ENCODE assay signal across 28 cellular contexts in genomic region chr21:32134441-32135159, GRCh38.
DNase-seq lines count a peak whose midpoint lies in the region; ATAC-seq and TF ChIP-seq lines count a peak whose summit lies in the region.
"Had no signal": no experiment of that assay in that cellular context is flagged by ENCODE, and none has a peak within 500 bp of the region (broad histone marks: within the 10 kb centered on the region; RNA-seq: fewer than 3 reads in every experiment).

No MANE protein-coding gene starts in this region.

- intact Hi-C loops in A673 (cut with micrococcal nuclease; ENCODE audit: unreplicated experiment): no loop called here
- intact Hi-C loops in left cardiac atrium (cut with DNase I): loop anchor here in 1 of 2 donors (5.0 kb wide), 1 partner anchor 37 kb away; no protein-coding TSS in a partner anchor

- H2BK12ac ChIP-seq in mesenchymal stem cell (ENCODE audit: low read length in 2 of 2): no peak overlapping the region

- H2BK5ac ChIP-seq in mesenchymal stem cell (ENCODE audit: low read depth, low read length, poor library complexity, severe bottlenecking): no peak overlapping the region

- TF ChIP-seq CTCF in MM.1S (IDR thresholded peaks at IDR 0.05; ENCODE audit: low read length) (no peak), VCaP (conservative IDR thresholded peaks at IDR 0.05) (no peak), A673 (conservative IDR thresholded peaks at IDR 0.05; ENCODE audit: low read depth, low read length) (no peak)

- peaks cover 0 to 2% of the 10 kb centered on the region in 2 donors for H3K4me1 Mint-ChIP-seq in stimulated activated naive B cell treated with anti-CD40 and anti-IgM and Interleukin-4, amounts not matched to agents 10 μg/mL and 1 μg/mL and 100 μg/mL, for 72 hours
- H3K4me1 Mint-ChIP-seq: activated B cell treated with CpG ODN at 0.5 μM for 24 hours; activated CD4-positive, alpha-beta T cell treated with anti-CD3 and anti-CD28 coated beads, Interleukin-2, amount 10 ng/mL, durations not matched to agents 7 days and 5 days; stimulated activated effector memory CD8-positive, alpha-beta T cell treated with anti-CD3 and anti-CD28 coated beads, Interleukin-12 subunit alpha, Interleukin-12 subunit beta, amount 100 ng/mL, for 72 hours had no signal

- H3K4ac ChIP-seq in mesenchymal stem cell (ENCODE audit: low read depth in 1 of 2, low read length in 2 of 2): no peak overlapping the region

- H3K27ac Mint-ChIP-seq in stimulated activated naive B cell treated with anti-CD40 and anti-IgM and Interleukin-4, amounts not matched to agents 10 μg/mL and 1 μg/mL and 100 μg/mL, for 72 hours: peak overlapping the region; percentile 11
- H3K27ac Mint-ChIP-seq: activated B cell treated with CpG ODN at 0.5 μM for 24 hours; activated CD4-positive, alpha-beta T cell treated with anti-CD3 and anti-CD28 coated beads, Interleukin-2, amount 10 ng/mL, durations not matched to agents 7 days and 5 days; activated naive CD4-positive, alpha-beta T cell treated with anti-CD3 and anti-CD28 coated beads, Interleukin-2, amount 50 U/mL, for 72 hours; CD8-positive, alpha-beta T cell; GM23338; HFFc6; stimulated activated effector memory CD8-positive, alpha-beta T cell treated with anti-CD3 and anti-CD28 coated beads, Interleukin-12 subunit alpha, Interleukin-12 subunit beta, amount 100 ng/mL, for 72 hours had no signal

- peaks cover 27% of the 10 kb centered on the region for H3K4me1 ChIP-seq in MM.1S (ENCODE audit: low read length)
- H3K4me1 ChIP-seq in mesenchymal stem cell (ENCODE audit: control insufficient read depth, insufficient read depth, low read depth, low read length): no peaks in the 10 kb centered on the region
- H3K4me1 ChIP-seq in A673 (ENCODE audit: insufficient read depth, low read length, poor library complexity, severe bottlenecking): no peaks in the 10 kb centered on the region
- H3K4me1 ChIP-seq: breast epithelium, testis had no signal

- no peaks in the 10 kb centered on the region for H3K79me2 ChIP-seq in MM.1S (ENCODE audit: low read length)

- H3K9ac ChIP-seq in MM.1S (ENCODE audit: low read length): no peak overlapping the region
- peak overlapping the region; percentile 55 for H3K9ac ChIP-seq in mesenchymal stem cell (ENCODE audit: low read length)

- H3K27me3 ChIP-seq in MM.1S (replicated peaks; ENCODE audit: insufficient read depth, low read length) (peaks cover 49% of the 10 kb centered on the region), mesenchymal stem cell (ENCODE audit: control insufficient read depth in 1 of 2, insufficient read depth in 1 of 2, low read length in 2 of 2) (no peaks in the 10 kb centered on the region), A673 (replicated peaks; ENCODE audit: insufficient read depth, low read depth, low read length, poor library complexity) (no peaks in the 10 kb centered on the region)
- H3K27me3 ChIP-seq: breast epithelium, testis had no signal

- POLR2A ChIA-PET in A673 (lab: Charles Lee; ENCODE audit: low non-redundant PET): no interaction called here

- peaks cover 5 to 13% of the 10 kb centered on the region in 2 donors for H3K9me3 Mint-ChIP-seq in stimulated activated naive B cell treated with anti-CD40 and anti-IgM and Interleukin-4, amounts not matched to agents 10 μg/mL and 1 μg/mL and 100 μg/mL, for 72 hours
- H3K9me3 Mint-ChIP-seq: CD8-positive, alpha-beta T cell had no signal

- H4K20me1 ChIP-seq in MM.1S (ENCODE audit: insufficient read depth, low read length): no peaks in the 10 kb centered on the region

- no peak for ATAC-seq in stimulated activated naive B cell treated with anti-CD40 and anti-IgM and Interleukin-4, amounts not matched to agents 10 μg/mL and 1 μg/mL and 100 μg/mL, for 72 hours (replicated peaks)
- ATAC-seq in HG02973 (IDR thresholded peaks at IDR 0.05; ENCODE audit: unreplicated experiment) (no peak), left cardiac atrium (no peak)
- ATAC-seq: A549; activated naive CD4-positive, alpha-beta T cell treated with anti-CD3 and anti-CD28 coated beads, Interleukin-2, amount 50 U/mL, for 72 hours; CD8-positive, alpha-beta T cell; GM23338; K562; Panc1; stimulated activated effector memory CD8-positive, alpha-beta T cell treated with anti-CD3 and anti-CD28 coated beads, Interleukin-12 subunit alpha, Interleukin-12 subunit beta, amount 100 ng/mL, for 72 hours had no signal

- H3K4me2 ChIP-seq in MM.1S (ENCODE audit: low read depth, low read length) (peak overlapping the region; percentile 63; the same call in 1 of the 2 replicates), mesenchymal stem cell (ENCODE audit: low read length, poor library complexity, severe bottlenecking) (no peak overlapping the region)
- H3K4me2 ChIP-seq: A549, GM23338 had no signal

- no peak overlapping the region for H3K23ac ChIP-seq in mesenchymal stem cell (ENCODE audit: low read length in 2 of 2)

- H4K91ac ChIP-seq in mesenchymal stem cell (ENCODE audit: low read length): no peak overlapping the region

- no peaks in the 10 kb centered on the region for H3K9me2 ChIP-seq in MM.1S (replicated peaks; ENCODE audit: insufficient read depth, low read length)

- no peak overlapping the region for H3K27ac ChIP-seq in MM.1S (ENCODE audit: low read length)
- peak overlapping the region; percentile 92 for H3K27ac ChIP-seq in VCaP
- no peak overlapping the region for H3K27ac ChIP-seq in mesenchymal stem cell (ENCODE audit: low read length, poor library complexity, severe bottlenecking)
- H3K27ac ChIP-seq in A673 (ENCODE audit: low read depth, low read length, poor library complexity, severe bottlenecking): no peak overlapping the region
- H3K27ac ChIP-seq: A549, breast epithelium, testis had no signal

- CTCF ChIA-PET in A673 (lab: Charles Lee): no interaction called here

- no peaks in the 10 kb centered on the region for H3K9me3 ChIP-seq in MM.1S (replicated peaks; ENCODE audit: insufficient read depth, low read length)
- H3K9me3 ChIP-seq in mesenchymal stem cell (ENCODE audit: control insufficient read depth, low read length): peaks cover 6% of the 10 kb centered on the region
- H3K9me3 ChIP-seq in A673 (ENCODE audit: low read depth, low read length, poor library complexity, severe bottlenecking): no peaks in the 10 kb centered on the region
- H3K9me3 ChIP-seq: A549, testis had no signal

- DNase-seq in MM.1S: no peak
- DNase-seq in mesenchymal stem cell: no peak
- no peak for DNase-seq in stimulated activated naive B cell treated with anti-CD40 and anti-IgM and Interleukin-4, amounts not matched to agents 10 μg/mL and 1 μg/mL and 100 μg/mL, for 72 hours
- DNase-seq in activated effector memory CD4-positive, alpha-beta T cell treated with anti-CD3 and anti-CD28 coated beads, Interleukin-2, amount 50 U/mL, for 16 hours: no peak
- no peak for DNase-seq in A673 (ENCODE audit: low spot score)
- DNase-seq in left cardiac atrium: no peak
- DNase-seq: activated B cell treated with CpG ODN at 0.5 μM for 24 hours; activated CD4-positive, alpha-beta T cell treated with anti-CD3 and anti-CD28 coated beads, Interleukin-2, amount 10 ng/mL, durations not matched to agents 7 days and 5 days; AML-193; amygdala; CD8-positive, alpha-beta T cell; HFFc6; mammary epithelial cell; NCI-H1105; NCI-H524; nucleus accumbens; SIG-M5; T-helper 9 cell; testis had no signal

- H3K14ac ChIP-seq in mesenchymal stem cell (ENCODE audit: low read length in 2 of 2): no peak overlapping the region

- no peak overlapping the region for H4K8ac ChIP-seq in mesenchymal stem cell (ENCODE audit: low read length)

- H3K36me3 ChIP-seq in MM.1S (replicated peaks; ENCODE audit: insufficient read depth, low read length): no peaks in the 10 kb centered on the region
- H3K36me3 ChIP-seq in mesenchymal stem cell (ENCODE audit: control insufficient read depth in 1 of 2, insufficient read depth in 2 of 2, low read depth in 1 of 2, low read length in 2 of 2): no peaks in the 10 kb centered on the region
- H3K36me3 ChIP-seq in A673 (ENCODE audit: insufficient read depth, low read length, poor library complexity, severe bottlenecking): no peaks in the 10 kb centered on the region
- H3K36me3 ChIP-seq: breast epithelium had no signal

- WGBS in mesenchymal stem cell: 70% methylated on average over 11 of the region's 11 CpGs

- no peak overlapping the region for H3K18ac ChIP-seq in mesenchymal stem cell (ENCODE audit: low read depth in 1 of 2, low read length in 2 of 2)

- peaks cover 14 to 22% of the 10 kb centered on the region in 2 donors for H3K27me3 Mint-ChIP-seq in stimulated activated naive B cell treated with anti-CD40 and anti-IgM and Interleukin-4, amounts not matched to agents 10 μg/mL and 1 μg/mL and 100 μg/mL, for 72 hours
- H3K27me3 Mint-ChIP-seq: activated CD4-positive, alpha-beta T cell treated with anti-CD3 and anti-CD28 coated beads, Interleukin-2, amount 10 ng/mL, durations not matched to agents 7 days and 5 days had no signal

- H3K4me3 Mint-ChIP-seq in stimulated activated naive B cell treated with anti-CD40 and anti-IgM and Interleukin-4, amounts not matched to agents 10 μg/mL and 1 μg/mL and 100 μg/mL, for 72 hours: no peak overlapping the region
- H3K4me3 Mint-ChIP-seq: activated B cell treated with CpG ODN at 0.5 μM for 24 hours; activated CD4-positive, alpha-beta T cell treated with anti-CD3 and anti-CD28 coated beads, Interleukin-2, amount 10 ng/mL, durations not matched to agents 7 days and 5 days; CD8-positive, alpha-beta T cell; GM23338; HFFc6; stimulated activated effector memory CD8-positive, alpha-beta T cell treated with anti-CD3 and anti-CD28 coated beads, Interleukin-12 subunit alpha, Interleukin-12 subunit beta, amount 100 ng/mL, for 72 hours had no signal

- no peak overlapping the region for H2AFZ ChIP-seq in MM.1S (ENCODE audit: low read length)
- H2AFZ ChIP-seq in mesenchymal stem cell (ENCODE audit: low read depth, low read length): no peak overlapping the region
- H2AFZ ChIP-seq: GM23338 had no signal

- H3F3A ChIP-seq in MM.1S (ENCODE audit: insufficient read depth, low read length): peaks cover 14% of the 10 kb centered on the region

- H2AK5ac ChIP-seq in mesenchymal stem cell (ENCODE audit: low read length, severe bottlenecking): no peak overlapping the region

- H3K36me3 Mint-ChIP-seq in stimulated activated naive B cell treated with anti-CD40 and anti-IgM and Interleukin-4, amounts not matched to agents 10 μg/mL and 1 μg/mL and 100 μg/mL, for 72 hours: no peaks in the 10 kb centered on the region
- H3K36me3 Mint-ChIP-seq: activated naive CD4-positive, alpha-beta T cell treated with anti-CD3 and anti-CD28 coated beads, Interleukin-2, amount 50 U/mL, for 72 hours; CD8-positive, alpha-beta T cell; stimulated activated effector memory CD8-positive, alpha-beta T cell treated with anti-CD3 and anti-CD28 coated beads, Interleukin-12 subunit alpha, Interleukin-12 subunit beta, amount 100 ng/mL, for 72 hours had no signal

- no peaks in the 10 kb centered on the region for H3K79me1 ChIP-seq in mesenchymal stem cell (replicated peaks; ENCODE audit: low read length, poor library complexity, severe bottlenecking)

- no TSS peak for BruUV-seq in A673 (replicated peaks; lab: Mats Ljungman, UMichigan)

- H3K4me3 ChIP-seq in MM.1S (ENCODE audit: low read length) (no peak overlapping the region), mesenchymal stem cell (ENCODE audit: insufficient read depth in 1 of 2, low read depth in 1 of 2, low read length in 2 of 2) (peak overlapping the region in 1 of 2 experiments; percentile 59), A673 (ENCODE audit: low read depth, low read length, poor library complexity, severe bottlenecking) (no peak overlapping the region)
- H3K4me3 ChIP-seq: A549, GM23338, K562, testis had no signal

- H2BK15ac ChIP-seq in mesenchymal stem cell (ENCODE audit: low read depth, poor library complexity, severe bottlenecking): no peak overlapping the region

- H2BK120ac ChIP-seq in mesenchymal stem cell (ENCODE audit: low read depth, low read length): no peak overlapping the region
